8 cellular contexts compared by ENCODE assay signal in genomic region chr4:81844717-81845116, GRCh38.
DNase-seq lines count a peak whose midpoint lies in the region; ATAC-seq, FAIRE-seq and TF ChIP-seq lines count a peak whose summit lies in the region.

No MANE protein-coding gene starts in this region.

- H3K9me3 Mint-ChIP-seq in activated T-helper 2 cell treated with anti-CD3 and anti-CD28 coated beads, Interferon-gamma antibody, Interleukin-2, Interleukin-4, amounts not matched to agents 10 μg/mL and 5 μg/mL and 100 μg/mL, durations not matched to agents 14 hours and 24 hours and 36 hours: no peaks in the 10 kb centered on the region

- TF ChIP-seq CTCF in LNCaP clone FGC (IDR thresholded peaks at IDR 0.05; ENCODE audit: control insufficient read depth, extremely low read depth, insufficient read depth) (peak; percentile 83), Panc1 (IDR thresholded peaks at IDR 0.05) (peak; percentile 60; the same call in 1 of the 2 replicates), omental fat pad (IDR thresholded peaks at IDR 0.05) (peak in 2 of 3 donors; percentile 16 to 42), tibial artery (IDR thresholded peaks at IDR 0.05) (peak; percentile 64 to 78)

- H3K4me1 ChIP-seq in Panc1 (ENCODE audit: control insufficient read depth, insufficient read depth, low read length): no peaks in the 10 kb centered on the region
- H3K4me1 ChIP-seq in tibial artery: no peaks in the 10 kb centered on the region

- no peak overlapping the region for H3K27ac ChIP-seq in Panc1 (ENCODE audit: low read length)
- H3K27ac ChIP-seq in tibial artery: no peak overlapping the region

- POLR2A ChIA-PET in Panc1 (lab: Charles Lee): no interaction called here

- FAIRE-seq in frontal cortex (lab: Jason Lieb, UNC): peak; percentile 98

- no peak overlapping the region for H3K4me3 ChIP-seq in H7 (ENCODE audit: insufficient read depth, low read depth, low read length)
- H3K4me3 ChIP-seq in LNCaP clone FGC (ENCODE audit: low read depth, low read length): no peak overlapping the region
- no peak overlapping the region for H3K4me3 ChIP-seq in Panc1 (ENCODE audit: low read depth in 2 of 2, low read length in 2 of 2)
- H3K4me3 ChIP-seq in tibial artery: no peak overlapping the region

- H3K27me3 Mint-ChIP-seq in activated T-helper 2 cell treated with anti-CD3 and anti-CD28 coated beads, Interferon-gamma antibody, Interleukin-2, Interleukin-4, amounts not matched to agents 10 μg/mL and 5 μg/mL and 100 μg/mL, durations not matched to agents 14 hours and 24 hours and 36 hours (ENCODE audit: low read depth): peaks cover 4% of the 10 kb centered on the region

- no peak overlapping the region for H3K4me3 Mint-ChIP-seq in activated T-helper 2 cell treated with anti-CD3 and anti-CD28 coated beads, Interferon-gamma antibody, Interleukin-2, Interleukin-4, amounts not matched to agents 10 μg/mL and 5 μg/mL and 100 μg/mL, durations not matched to agents 14 hours and 24 hours and 36 hours (ENCODE audit: low read depth)

- H3K4me1 Mint-ChIP-seq in activated T-helper 2 cell treated with anti-CD3 and anti-CD28 coated beads, Interferon-gamma antibody, Interleukin-2, Interleukin-4, amounts not matched to agents 10 μg/mL and 5 μg/mL and 100 μg/mL, durations not matched to agents 14 hours and 24 hours and 36 hours (ENCODE audit: low read depth): peaks cover 3% of the 10 kb centered on the region

- CTCF ChIA-PET in Panc1 (lab: Charles Lee): interaction anchor here (0.5 kb wide), 1 partner anchor 377 kb away, joined by 4 read pairs; no protein-coding TSS in a partner anchor

- ATAC-seq in Panc1: no peak
- ATAC-seq in omental fat pad (ENCODE audit: low FRiP score): peak; percentile 91

- H3K36me3 Mint-ChIP-seq in activated T-helper 2 cell treated with anti-CD3 and anti-CD28 coated beads, Interferon-gamma antibody, Interleukin-2, Interleukin-4, amounts not matched to agents 10 μg/mL and 5 μg/mL and 100 μg/mL, durations not matched to agents 14 hours and 24 hours and 36 hours (ENCODE audit: low read depth): no peaks in the 10 kb centered on the region

- in situ Hi-C loops in Panc1 (cut with HindIII; ENCODE audit: low pct_unique_long_range_greater_than_20kb, low sequenced_read_pairs): no loop called here

- no peak overlapping the region for H3K27ac Mint-ChIP-seq in activated T-helper 2 cell treated with anti-CD3 and anti-CD28 coated beads, Interferon-gamma antibody, Interleukin-2, Interleukin-4, amounts not matched to agents 10 μg/mL and 5 μg/mL and 100 μg/mL, durations not matched to agents 14 hours and 24 hours and 36 hours

- no TSS peak for BruUV-seq in Panc1 (replicated peaks; lab: Mats Ljungman, UMichigan)

- no peaks in the 10 kb centered on the region for H3K9me3 ChIP-seq in Panc1 (ENCODE audit: control insufficient read depth, insufficient read depth, low read depth, low read length)
- H3K9me3 ChIP-seq in tibial artery: no peaks in the 10 kb centered on the region

- no peaks in the 10 kb centered on the region for H3K36me3 ChIP-seq in H7 (replicated peaks; ENCODE audit: control insufficient read depth, insufficient read depth, low read length)
- H3K36me3 ChIP-seq in Panc1 (ENCODE audit: control insufficient read depth, insufficient read depth, low read length): no peaks in the 10 kb centered on the region
- H3K36me3 ChIP-seq in tibial artery: no peaks in the 10 kb centered on the region

- peak; percentile 60 for DNase-seq in Daoy (ENCODE audit: low read depth)
- DNase-seq in H7: peak; percentile 58
- peak; percentile 22 for DNase-seq in LNCaP clone FGC (ENCODE audit: low read depth)
- DNase-seq in Panc1 (ENCODE audit: low read depth, low spot score): peak; percentile 35
- peak; percentile 44 for DNase-seq in activated T-helper 2 cell treated with anti-CD3 and anti-CD28 coated beads, Interferon-gamma antibody, Interleukin-2, Interleukin-4, amounts not matched to agents 10 μg/mL and 5 μg/mL and 100 μg/mL, durations not matched to agents 14 hours and 24 hours and 36 hours (ENCODE audit: low spot score)
- DNase-seq in frontal cortex (ENCODE audit: low spot score in 2 of 2): peak; percentile 30 to 54
- DNase-seq in omental fat pad (ENCODE audit: low spot score): peak; percentile 52
- DNase-seq in tibial artery: peak; percentile 77 to 84

- no peaks in the 10 kb centered on the region for H3K27me3 ChIP-seq in H7 (ENCODE audit: control insufficient read depth, insufficient read depth, low read length)
- H3K27me3 ChIP-seq in Panc1 (ENCODE audit: control insufficient read depth, insufficient read depth, low read length): no peaks in the 10 kb centered on the region
- no peaks in the 10 kb centered on the region for H3K27me3 ChIP-seq in tibial artery

- intact Hi-C loops in Panc1 (cut with micrococcal nuclease; ENCODE audit: unreplicated experiment): loop anchor here (2.0 kb wide), 1 partner anchor 378 kb away; no protein-coding TSS in a partner anchor
- intact Hi-C loops in activated T-helper 2 cell treated with anti-CD3 and anti-CD28 coated beads, Interferon-gamma antibody, Interleukin-2, Interleukin-4, amounts not matched to agents 10 μg/mL and 5 μg/mL and 100 μg/mL, durations not matched to agents 14 hours and 24 hours and 36 hours (cut with micrococcal nuclease): loop anchor here (1.0 kb wide), 2 partner anchors 377 to 438 kb away; no protein-coding TSS in a partner anchor
- intact Hi-C loops in tibial artery (cut with DNase I; ENCODE audit: low total_unique reads): loop anchor here (2.0 kb wide), 1 partner anchor 378 kb away; no protein-coding TSS in a partner anchor

Comparison
In these comparisons a context has a peak if more than half of its experiments do, and no peak if none do; other contexts are left out.
1. DNase-seq: peak in every context shown above with its lines; median percentile 80 in tibial artery; 60 in Daoy; 58 in H7; 52 in omental fat pad; 44 in activated T-helper 2 cell treated with anti-CD3 and anti-CD28 coated beads, Interferon-gamma antibody, Interleukin-2, Interleukin-4, amounts not matched to agents 10 μg/mL and 5 μg/mL and 100 μg/mL, durations not matched to agents 14 hours and 24 hours and 36 hours; 42 in frontal cortex; 35 in Panc1; 22 in LNCaP clone FGC.
2. CTCF ChIP-seq: peak in every context shown above with its lines; median percentile 83 in LNCaP clone FGC; 71 in tibial artery; 60 in Panc1; 29 in omental fat pad.